Comparison of ENCODE assay signal across 18 cellular contexts in genomic region chr10:117942261-117942660, GRCh38.
"Had no signal": no experiment of that assay in that cellular context is flagged by ENCODE, and none has a peak within 500 bp of the region (broad histone marks: within the 10 kb centered on the region; RNA-seq: fewer than 3 reads in every experiment).

No MANE protein-coding gene starts in this region.

- H3K9me3 ChIP-seq: esophagus muscularis mucosa, heart left ventricle, suprapubic skin, thyroid gland had no signal

- FAIRE-seq: endometrium, frontal cortex, small intestine, urothelium cell line had no signal

- H3K4me1 ChIP-seq: esophagus muscularis mucosa, heart left ventricle, suprapubic skin, thyroid gland had no signal

- H3K4me3 ChIP-seq: esophagus muscularis mucosa, heart left ventricle, suprapubic skin, thyroid gland had no signal

- H3K27ac ChIP-seq: epithelial cell of prostate, esophagus muscularis mucosa, heart left ventricle, suprapubic skin, thyroid gland had no signal

- H3K27me3 ChIP-seq: esophagus muscularis mucosa, heart left ventricle, suprapubic skin, thyroid gland had no signal

- H3K36me3 ChIP-seq: esophagus muscularis mucosa, heart left ventricle, suprapubic skin, thyroid gland had no signal

- DNase-seq: cortex of kidney; effector memory CD4-positive, alpha-beta T cell; heart left ventricle; hippocampal formation; kidney glomerular epithelial cell; natural killer cell; posterior cingulate gyrus; small intestine; stimulated activated CD4-positive, alpha-beta T cell treated with anti-CD3 and anti-CD28 coated beads, Interleukin-2, amount 100 ng/mL, for 48 hours; stimulated activated naive CD4-positive, alpha-beta T cell treated with Interleukin-2 at 50 U/mL for 16 hours; thyroid gland had no signal

- ATAC-seq: heart left ventricle, natural killer cell, sciatic nerve had no signal
